Comparison of ENCODE assay signal across 14 cellular contexts in genomic region chr17:82275326-82275725, GRCh38. TPM values are rescaled to one million over a fixed set of nuclear protein-coding genes. Genes with fewer than 3 reads are reported as not detected.
"Had no signal": no experiment of that assay in that cellular context is flagged by ENCODE, and none has a peak within 500 bp of the region (broad histone marks: within the 10 kb centered on the region; RNA-seq: fewer than 3 reads in every experiment).

No MANE protein-coding gene starts in this region.

- H2AFZ ChIP-seq: parathyroid adenoma had no signal

- FAIRE-seq: colon, endometrium, islet of Langerhans had no signal

- H3K27ac ChIP-seq: cardiac muscle cell, parathyroid adenoma had no signal

- H3K27ac Mint-ChIP-seq: activated T-cell treated with anti-CD3 and anti-CD28 coated beads, Interleukin-2, amount 50 U/mL, for 24 hours; mesothelial cell of epicardium; stimulated activated effector memory CD8-positive, alpha-beta T cell treated with anti-CD3 and anti-CD28 coated beads, Interleukin-12 subunit alpha, Interleukin-12 subunit beta, amount 100 ng/mL, for 72 hours had no signal

- DNase-seq: activated CD4-positive, alpha-beta T cell treated with anti-CD3 and anti-CD28 coated beads, Interleukin-2, amount 50 U/mL, for 1 hour; activated CD8-positive, alpha-beta memory T cell treated with anti-CD3 and anti-CD28 coated beads, Interleukin-2, amount 10 ng/mL, durations not matched to agents 7 days and 5 days; activated effector memory CD4-positive, alpha-beta T cell treated with Interleukin-2 at 50 U/mL for 16 hours; activated naive CD4-positive, alpha-beta T cell treated with anti-CD3 and anti-CD28 coated beads, Interleukin-2, amount 50 U/mL, for 16 hours; activated T-cell treated with anti-CD3 and anti-CD28 coated beads, Interleukin-2, amount 50 U/mL, for 24 hours had no signal

- H3K9ac ChIP-seq: parathyroid adenoma had no signal

- H3K27me3 ChIP-seq: cardiac muscle cell had no signal

- H3K9me3 Mint-ChIP-seq: activated T-cell treated with anti-CD3 and anti-CD28 coated beads, Interleukin-2, amount 50 U/mL, for 24 hours; mesothelial cell of epicardium; stimulated activated effector memory CD8-positive, alpha-beta T cell treated with anti-CD3 and anti-CD28 coated beads, Interleukin-12 subunit alpha, Interleukin-12 subunit beta, amount 100 ng/mL, for 72 hours had no signal

- H3K4me3 ChIP-seq: cardiac muscle cell, lung had no signal

- ATAC-seq: activated CD8-positive, alpha-beta memory T cell treated with anti-CD3 and anti-CD28 coated beads, Interleukin-2, amount 10 ng/mL, durations not matched to agents 7 days and 5 days; stimulated activated effector memory CD8-positive, alpha-beta T cell treated with anti-CD3 and anti-CD28 coated beads, Interleukin-12 subunit alpha, Interleukin-12 subunit beta, amount 100 ng/mL, for 72 hours had no signal

- H3K4me3 Mint-ChIP-seq: activated CD8-positive, alpha-beta memory T cell treated with anti-CD3 and anti-CD28 coated beads, Interleukin-2, amount 10 ng/mL, durations not matched to agents 7 days and 5 days; activated T-cell treated with anti-CD3 and anti-CD28 coated beads, Interleukin-2, amount 50 U/mL, for 24 hours had no signal

- H3K27me3 Mint-ChIP-seq: activated CD8-positive, alpha-beta memory T cell treated with anti-CD3 and anti-CD28 coated beads, Interleukin-2, amount 10 ng/mL, durations not matched to agents 7 days and 5 days; activated T-cell treated with anti-CD3 and anti-CD28 coated beads, Interleukin-2, amount 50 U/mL, for 24 hours had no signal

RNA-seq across cellular contexts. Expression of gene CD7, which starts 42.1 kb away (rescaled TPM):
- total RNA-seq: cardiac muscle cell, renal cortical epithelial cell had no signal

RNA-seq across cellular contexts. Expression of gene SECTM1, which starts 58.2 kb away (rescaled TPM):
- total RNA-seq: cardiac muscle cell had no signal
- polyA plus RNA-seq: cardiac muscle cell had no signal
